1 cellular context compared by ENCODE assay signal in genomic region chr11:109552376-109552775, GRCh38.
TF ChIP-seq lines count a peak whose summit lies in the region.

No MANE protein-coding gene starts in this region.

TF ChIP-seq in IMR-90, 13 proteins besides CTCF, POLR2A, EP300 and RAD21:
- TF ChIP-seq MAZ (IDR thresholded peaks at IDR 0.05; ENCODE audit: borderline replicate concordance, low read depth, low read length), result no peak
- TF ChIP-seq CEBPB (IDR thresholded peaks at IDR 0.05; ENCODE audit: low read depth, low read length), result no peak
- TF ChIP-seq USF2 (IDR thresholded peaks at IDR 0.05; ENCODE audit: low read depth, low read length), result no peak
- TF ChIP-seq ELK1 (IDR thresholded peaks at IDR 0.05; ENCODE audit: borderline replicate concordance, low read depth, low read length), result no peak
- TF ChIP-seq NFE2L2 (IDR thresholded peaks at IDR 0.05; ENCODE audit: low read depth, low read length), result no peak
- no peak for TF ChIP-seq BHLHE40 (IDR thresholded peaks at IDR 0.05; ENCODE audit: low read depth, low read length)
